In the genomic region with DNA sequence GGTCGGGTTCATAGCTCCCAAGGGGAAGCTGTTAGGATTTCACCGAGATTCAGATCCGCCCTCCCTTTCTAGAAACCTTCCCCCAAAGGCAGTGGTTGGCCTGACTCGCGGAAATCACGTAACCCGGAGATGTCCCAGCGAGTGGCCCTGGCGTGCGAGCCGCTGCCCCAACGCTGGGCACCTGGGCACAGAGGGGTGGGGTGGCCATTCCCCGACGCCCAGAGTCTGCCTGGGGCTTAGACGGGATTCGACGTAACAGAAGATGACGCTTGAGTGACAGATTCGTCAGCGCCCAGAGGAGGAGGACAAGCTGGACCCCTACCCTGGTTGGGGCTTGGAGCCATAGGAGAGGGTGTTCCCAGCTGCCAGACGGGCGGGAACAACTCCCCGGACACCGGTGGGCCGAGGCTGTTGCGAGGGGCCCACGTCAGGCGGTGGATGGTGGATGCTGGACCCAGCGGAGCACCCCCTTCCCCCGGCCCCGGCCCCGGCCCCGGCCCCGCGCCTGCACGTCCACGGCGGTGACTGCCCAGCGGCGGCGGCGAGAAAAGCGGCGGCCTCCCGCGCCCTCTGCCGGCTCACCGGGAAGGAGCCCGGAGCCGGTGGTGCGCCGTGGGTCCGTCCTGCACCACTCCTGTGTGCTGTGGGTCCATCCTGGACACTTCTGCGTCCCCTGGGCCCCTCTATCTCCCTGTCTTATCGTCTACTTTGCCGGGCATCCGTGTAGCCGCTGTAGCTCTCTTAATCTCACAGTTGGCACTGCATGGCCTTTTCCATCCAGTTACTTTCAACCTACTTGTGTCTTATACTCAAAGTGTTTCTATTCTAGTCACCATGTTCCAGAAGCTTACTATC, we compare ENCODE assay signal across 8 cellular contexts. TPM values are rescaled to one million over a fixed set of nuclear protein-coding genes. Genes with fewer than 3 reads are reported as not detected.
DNase-seq lines count a peak whose midpoint lies in the region; ATAC-seq and TF ChIP-seq lines count a peak whose summit lies in the region.

No MANE protein-coding gene starts in this region.

- TF ChIP-seq CTCF in hepatocyte (IDR thresholded peaks at IDR 0.05; ENCODE audit: poor library complexity) (peak; percentile 75), thyroid gland (IDR thresholded peaks at IDR 0.05) (peak in 4 of 6 experiments; percentile 35 to 72 (median 50))
- no peak for TF ChIP-seq CTCF in CD4-positive, alpha-beta T cell (IDR thresholded peaks at IDR 0.05)

- no peak overlapping the region for H3K27ac Mint-ChIP-seq in activated CD4-positive, alpha-beta T cell treated with anti-CD3 and anti-CD28 coated beads, Interleukin-2, amount 10 ng/mL, durations not matched to agents 24 days and 14 days
- no peak overlapping the region for H3K27ac Mint-ChIP-seq in activated naive CD8-positive, alpha-beta T cell treated with anti-CD3 and anti-CD28 coated beads for 36 hours
- no peak overlapping the region for H3K27ac Mint-ChIP-seq in CD4-positive, alpha-beta T cell

- H3K36me3 ChIP-seq in hepatocyte (replicated peaks; ENCODE audit: insufficient read depth, low read depth) (no peaks in the 10 kb centered on the region), thyroid gland (no peaks in the 10 kb centered on the region), Karpas-422 (ENCODE audit: insufficient read depth, low read length) (no peaks in the 10 kb centered on the region)

- H3K9me2 ChIP-seq in hepatocyte (replicated peaks; ENCODE audit: insufficient read depth) (no peaks in the 10 kb centered on the region), Karpas-422 (replicated peaks; ENCODE audit: insufficient read depth, low read length) (no peaks in the 10 kb centered on the region)

- TF ChIP-seq POLR2A in thyroid gland (IDR thresholded peaks at IDR 0.05), result no peak

- no peak overlapping the region for H3K4me3 ChIP-seq in hepatocyte
- H3K4me3 ChIP-seq in thyroid gland (replicated peaks in 1 of 3), result no peak overlapping the region
- no peak overlapping the region for H3K4me3 ChIP-seq in Karpas-422 (ENCODE audit: low read length)

- no peak overlapping the region for H3K27ac ChIP-seq in hepatocyte
- H3K27ac ChIP-seq in thyroid gland, result no peak overlapping the region
- no peak overlapping the region for H3K27ac ChIP-seq in Karpas-422 (ENCODE audit: low read length)
- no peak overlapping the region for H3K27ac ChIP-seq in CD4-positive, alpha-beta T cell (ENCODE audit: low read depth, low read length)

- H3K9me3 ChIP-seq in hepatocyte (ENCODE audit: low read depth) (no peaks in the 10 kb centered on the region), thyroid gland (no peaks in the 10 kb centered on the region), Karpas-422 (ENCODE audit: low read length) (no peaks in the 10 kb centered on the region; the same call in 1 of the 2 replicates)
- H3K9me3 ChIP-seq in CD4-positive, alpha-beta T cell (ENCODE audit: control insufficient read depth, low read length), result no peaks in the 10 kb centered on the region

- H3K9ac ChIP-seq in Karpas-422 (ENCODE audit: low read length), result no peak overlapping the region

- H3K4me3 Mint-ChIP-seq in activated CD4-positive, alpha-beta T cell treated with anti-CD3 and anti-CD28 coated beads, Interleukin-2, amount 10 ng/mL, durations not matched to agents 24 days and 14 days, result no peak overlapping the region
- no peak overlapping the region for H3K4me3 Mint-ChIP-seq in activated naive CD8-positive, alpha-beta T cell treated with anti-CD3 and anti-CD28 coated beads for 36 hours
- no peak overlapping the region for H3K4me3 Mint-ChIP-seq in CD4-positive, alpha-beta T cell

- no peaks in the 10 kb centered on the region for H4K20me1 ChIP-seq in hepatocyte (ENCODE audit: insufficient read depth, poor library complexity, severe bottlenecking)
- no peaks in the 10 kb centered on the region for H4K20me1 ChIP-seq in Karpas-422 (ENCODE audit: insufficient read depth, low read depth, low read length)

- no peak for ATAC-seq in CD4-positive, alpha-beta T cell (ENCODE audit: poor library complexity)

- DNase-seq in activated CD4-positive, alpha-beta T cell treated with anti-CD3 and anti-CD28 coated beads, Interleukin-2, amount 10 ng/mL, durations not matched to agents 24 days and 14 days, result peak; percentile 71
- DNase-seq in activated CD4-positive, alpha-beta T cell treated with anti-CD3 and anti-CD28 coated beads, Interleukin-2, amount 50 U/mL, for 4 hours, result no peak
- peak; percentile 41 for DNase-seq in activated naive CD8-positive, alpha-beta T cell treated with anti-CD3 and anti-CD28 coated beads for 36 hours
- DNase-seq in hepatocyte (ENCODE audit: low spot score), result peak; percentile 67
- peak; percentile 34 to 46 for DNase-seq in thyroid gland
- DNase-seq in HUDEP-2 (lab: John Stamatoyannopoulos, UW; ENCODE audit: unreplicated experiment in 76 of 76), result no peak
- DNase-seq in Karpas-422, result no peak
- DNase-seq in CD4-positive, alpha-beta T cell, result no peak

- no peaks in the 10 kb centered on the region for H3K36me3 Mint-ChIP-seq in activated CD4-positive, alpha-beta T cell treated with anti-CD3 and anti-CD28 coated beads, Interleukin-2, amount 10 ng/mL, durations not matched to agents 24 days and 14 days (ENCODE audit: low read depth)
- H3K36me3 Mint-ChIP-seq in activated naive CD8-positive, alpha-beta T cell treated with anti-CD3 and anti-CD28 coated beads for 36 hours, result no peaks in the 10 kb centered on the region
- no peaks in the 10 kb centered on the region for H3K36me3 Mint-ChIP-seq in CD4-positive, alpha-beta T cell (ENCODE audit: low read depth)

- no peak overlapping the region for H2AFZ ChIP-seq in hepatocyte
- H2AFZ ChIP-seq in Karpas-422 (ENCODE audit: low read length), result no peak overlapping the region

- POLR2A ChIA-PET in CD4-positive, alpha-beta T cell (lab: Charles Lee), result no interaction called here

- intact Hi-C loops in activated CD4-positive, alpha-beta T cell treated with anti-CD3 and anti-CD28 coated beads, Interleukin-2, amount 10 ng/mL, durations not matched to agents 24 days and 14 days (cut with micrococcal nuclease), result loop anchor here (2.0 to 5.0 kb wide), 2 partner anchors 184 to 222 kb away; no protein-coding TSS in a partner anchor
- intact Hi-C loops in thyroid gland (cut with DNase I), result loop anchor here (5.0 to 10.0 kb wide), 3 partner anchors 220 to 470 kb away; no protein-coding TSS in a partner anchor
- intact Hi-C loops in CD4-positive, alpha-beta T cell (cut with DNase I, micrococcal nuclease), result no loop called here

- H3K4me2 ChIP-seq in hepatocyte (peak overlapping the region; percentile 71), Karpas-422 (ENCODE audit: low read depth, low read length, poor library complexity, severe bottlenecking) (no peak overlapping the region)

- H3K79me2 ChIP-seq in hepatocyte (no peaks in the 10 kb centered on the region), Karpas-422 (ENCODE audit: low read length) (no peaks in the 10 kb centered on the region)

- CTCF ChIA-PET in CD4-positive, alpha-beta T cell (lab: Charles Lee), result no interaction called here

- H3K27me3 ChIP-seq in hepatocyte, result peaks cover 3% of the 10 kb centered on the region
- H3K27me3 ChIP-seq in thyroid gland, result no peaks in the 10 kb centered on the region
- H3K27me3 ChIP-seq in Karpas-422 (ENCODE audit: low read length), result no peaks in the 10 kb centered on the region
- H3K27me3 ChIP-seq in CD4-positive, alpha-beta T cell (ENCODE audit: control insufficient read depth, insufficient read depth, low read length), result peaks cover 9% of the 10 kb centered on the region

- H3K4me1 ChIP-seq in hepatocyte (ENCODE audit: insufficient read depth), result peaks cover 2% of the 10 kb centered on the region
- no peaks in the 10 kb centered on the region for H3K4me1 ChIP-seq in thyroid gland
- no peaks in the 10 kb centered on the region for H3K4me1 ChIP-seq in Karpas-422 (ENCODE audit: low read length)

- WGBS in hepatocyte (ENCODE audit: low lambda C conversion rate, missing lambda C conversion rate), result 38% methylated on average over 45 of the region's 58 CpGs
- 30 to 49% methylated on average over 30 to 44 of the region's 58 CpGs for WGBS in thyroid gland, 2 donors

- peaks cover 4% of the 10 kb centered on the region for H3K4me1 Mint-ChIP-seq in activated CD4-positive, alpha-beta T cell treated with anti-CD3 and anti-CD28 coated beads, Interleukin-2, amount 10 ng/mL, durations not matched to agents 24 days and 14 days
- peaks cover 7% of the 10 kb centered on the region for H3K4me1 Mint-ChIP-seq in activated naive CD8-positive, alpha-beta T cell treated with anti-CD3 and anti-CD28 coated beads for 36 hours
- H3K4me1 Mint-ChIP-seq in CD4-positive, alpha-beta T cell (ENCODE audit: low read depth), result no peaks in the 10 kb centered on the region

- peaks cover 3% of the 10 kb centered on the region for H3K27me3 Mint-ChIP-seq in activated CD4-positive, alpha-beta T cell treated with anti-CD3 and anti-CD28 coated beads, Interleukin-2, amount 10 ng/mL, durations not matched to agents 24 days and 14 days
- peaks cover 30% of the 10 kb centered on the region for H3K27me3 Mint-ChIP-seq in activated naive CD8-positive, alpha-beta T cell treated with anti-CD3 and anti-CD28 coated beads for 36 hours
- peaks cover 21% of the 10 kb centered on the region for H3K27me3 Mint-ChIP-seq in CD4-positive, alpha-beta T cell

- H3K9me3 Mint-ChIP-seq in activated CD4-positive, alpha-beta T cell treated with anti-CD3 and anti-CD28 coated beads, Interleukin-2, amount 10 ng/mL, durations not matched to agents 24 days and 14 days, result no peaks in the 10 kb centered on the region
- no peaks in the 10 kb centered on the region for H3K9me3 Mint-ChIP-seq in activated naive CD8-positive, alpha-beta T cell treated with anti-CD3 and anti-CD28 coated beads for 36 hours
- no peaks in the 10 kb centered on the region for H3K9me3 Mint-ChIP-seq in CD4-positive, alpha-beta T cell

RNA-seq across cellular contexts. Expression of a gene that starts 35.4 kb away (rescaled TPM):
- 0.19 and 0.21 TPM in 2 replicates for total RNA-seq in activated CD4-positive, alpha-beta T cell treated with anti-CD3 and anti-CD28 coated beads, Interleukin-2, amount 10 ng/mL, durations not matched to agents 24 days and 14 days
- total RNA-seq in activated naive CD8-positive, alpha-beta T cell treated with anti-CD3 and anti-CD28 coated beads for 36 hours, result not detected
- 3.8 and 13.4 TPM in 2 replicates for total RNA-seq in hepatocyte
- 4.0 and 4.3 TPM in 2 replicates for polyA plus RNA-seq in hepatocyte
- total RNA-seq in thyroid gland, result 1 to 10 TPM; 2.1 to 9.3 (median 3.5) TPM
- not detected in 2 replicates for total RNA-seq in Karpas-422 (2014; rRNA removed; shearing (Covaris generic); ENCODE audit: low replicate concordance)
- total RNA-seq in CD4-positive, alpha-beta T cell, result not detected

RNA-seq across cellular contexts. Expression of a gene that starts 36.9 kb away (rescaled TPM):
- total RNA-seq in activated CD4-positive, alpha-beta T cell treated with anti-CD3 and anti-CD28 coated beads, Interleukin-2, amount 10 ng/mL, durations not matched to agents 24 days and 14 days, result not detected in 2 replicates
- total RNA-seq in activated naive CD8-positive, alpha-beta T cell treated with anti-CD3 and anti-CD28 coated beads for 36 hours, result not detected
- total RNA-seq in hepatocyte (0.47 TPM in 1 of 2 replicates, not detected in the other), thyroid gland (under 1 TPM; 0.13 to 0.40 (median 0.29) TPM)
- not detected in 2 replicates for polyA plus RNA-seq in hepatocyte
- total RNA-seq in Karpas-422 (2014; rRNA removed; shearing (Covaris generic); ENCODE audit: low replicate concordance), result not detected in 2 replicates
- total RNA-seq in CD4-positive, alpha-beta T cell, result not detected

Comparison
In these comparisons a context has a peak if more than half of its experiments do, and no peak if none do; other contexts are left out.
1. DNase-seq: peak in activated CD4-positive, alpha-beta T cell treated with anti-CD3 and anti-CD28 coated beads, Interleukin-2, amount 10 ng/mL, durations not matched to agents 24 days and 14 days (single experiment), activated naive CD8-positive, alpha-beta T cell treated with anti-CD3 and anti-CD28 coated beads for 36 hours (single experiment), hepatocyte (single experiment) and thyroid gland (2 of 2); none in activated CD4-positive, alpha-beta T cell treated with anti-CD3 and anti-CD28 coated beads, Interleukin-2, amount 50 U/mL, for 4 hours (0 of 2), HUDEP-2 (0 of 76), Karpas-422 (single experiment) and CD4-positive, alpha-beta T cell (0 of 10).
2. intact Hi-C loops: an anchor here in activated CD4-positive, alpha-beta T cell treated with anti-CD3 and anti-CD28 coated beads, Interleukin-2, amount 10 ng/mL, durations not matched to agents 24 days and 14 days (2.0 to 5.0 kb wide) and thyroid gland (5.0 to 10.0 kb wide); none called in CD4-positive, alpha-beta T cell.